Comparison of ENCODE assay signal across 1 cellular context in the genomic region with DNA sequence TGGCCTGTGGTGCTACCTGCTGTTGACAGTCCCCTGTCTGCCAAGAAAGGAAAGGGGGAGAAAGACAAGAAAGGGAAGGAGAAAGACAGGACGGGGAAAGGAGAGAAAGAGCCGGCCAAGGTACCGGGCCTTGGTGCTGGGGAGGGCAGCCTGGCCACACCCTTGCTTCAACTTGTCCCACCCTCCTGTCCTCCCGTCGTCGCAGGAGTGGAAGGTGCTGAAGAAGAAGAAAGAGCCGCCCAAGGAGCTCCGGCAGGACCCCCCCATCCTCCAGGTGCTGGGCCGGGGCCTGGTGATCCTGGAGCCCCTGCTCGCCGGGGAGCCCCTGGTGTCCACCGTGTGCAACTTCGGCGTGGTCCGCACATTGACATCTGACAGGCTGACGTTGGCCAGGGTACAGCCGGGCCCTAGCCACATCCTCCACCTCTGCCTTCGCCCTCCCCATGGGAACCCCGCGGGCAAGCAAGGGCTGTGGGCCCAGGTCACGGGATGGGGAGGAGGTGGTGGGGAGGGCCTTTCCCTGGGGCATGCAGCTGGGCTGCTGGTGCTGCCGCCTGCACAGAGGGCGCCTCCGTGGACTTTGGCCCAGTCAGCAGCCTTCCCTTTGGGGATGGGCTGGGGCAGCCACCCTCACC.
TF ChIP-seq lines count a peak whose summit lies in the region.

No MANE protein-coding gene starts in this region.

TF ChIP-seq in HCT116, 20 proteins besides CTCF, POLR2A, EP300 and RAD21:
- TF ChIP-seq ZFX (IDR thresholded peaks at IDR 0.05) = no peak
- TF ChIP-seq EZH2 (IDR thresholded peaks at IDR 0.05) = no peak
- TF ChIP-seq TCF7L2 (IDR thresholded peaks at IDR 0.05; ENCODE audit: borderline replicate concordance, extremely low read depth, insufficient read depth, insufficient read length) = no peak
- TF ChIP-seq, protein P1, sequence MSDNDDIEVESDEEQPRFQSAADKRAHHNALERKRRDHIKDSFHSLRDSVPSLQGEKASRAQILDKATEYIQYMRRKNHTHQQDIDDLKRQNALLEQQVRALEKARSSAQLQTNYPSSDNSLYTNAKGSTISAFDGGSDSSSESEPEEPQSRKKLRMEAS (IDR thresholded peaks at IDR 0.05) = no peak
- TF ChIP-seq, protein P2, sequence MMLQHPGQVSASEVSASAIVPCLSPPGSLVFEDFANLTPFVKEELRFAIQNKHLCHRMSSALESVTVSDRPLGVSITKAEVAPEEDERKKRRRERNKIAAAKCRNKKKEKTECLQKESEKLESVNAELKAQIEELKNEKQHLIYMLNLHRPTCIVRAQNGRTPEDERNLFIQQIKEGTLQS (IDR thresholded peaks at IDR 0.05) = no peak
- TF ChIP-seq FOSL1 (IDR thresholded peaks at IDR 0.05; ENCODE audit: low read depth) = no peak
- no peak for TF ChIP-seq SIN3A (IDR thresholded peaks at IDR 0.05; ENCODE audit: low read depth)
- TF ChIP-seq JUND (IDR thresholded peaks at IDR 0.05) = no peak
- TF ChIP-seq EGR1 (IDR thresholded peaks at IDR 0.05; ENCODE audit: low read depth) = no peak
- no peak for TF ChIP-seq SRF (IDR thresholded peaks at IDR 0.05; ENCODE audit: low read depth)
- no peak for TF ChIP-seq ELF1 (IDR thresholded peaks at IDR 0.05; ENCODE audit: borderline replicate concordance, low read depth)
- TF ChIP-seq CEBPB (IDR thresholded peaks at IDR 0.05; ENCODE audit: low read depth) = no peak
- TF ChIP-seq, protein P3, sequence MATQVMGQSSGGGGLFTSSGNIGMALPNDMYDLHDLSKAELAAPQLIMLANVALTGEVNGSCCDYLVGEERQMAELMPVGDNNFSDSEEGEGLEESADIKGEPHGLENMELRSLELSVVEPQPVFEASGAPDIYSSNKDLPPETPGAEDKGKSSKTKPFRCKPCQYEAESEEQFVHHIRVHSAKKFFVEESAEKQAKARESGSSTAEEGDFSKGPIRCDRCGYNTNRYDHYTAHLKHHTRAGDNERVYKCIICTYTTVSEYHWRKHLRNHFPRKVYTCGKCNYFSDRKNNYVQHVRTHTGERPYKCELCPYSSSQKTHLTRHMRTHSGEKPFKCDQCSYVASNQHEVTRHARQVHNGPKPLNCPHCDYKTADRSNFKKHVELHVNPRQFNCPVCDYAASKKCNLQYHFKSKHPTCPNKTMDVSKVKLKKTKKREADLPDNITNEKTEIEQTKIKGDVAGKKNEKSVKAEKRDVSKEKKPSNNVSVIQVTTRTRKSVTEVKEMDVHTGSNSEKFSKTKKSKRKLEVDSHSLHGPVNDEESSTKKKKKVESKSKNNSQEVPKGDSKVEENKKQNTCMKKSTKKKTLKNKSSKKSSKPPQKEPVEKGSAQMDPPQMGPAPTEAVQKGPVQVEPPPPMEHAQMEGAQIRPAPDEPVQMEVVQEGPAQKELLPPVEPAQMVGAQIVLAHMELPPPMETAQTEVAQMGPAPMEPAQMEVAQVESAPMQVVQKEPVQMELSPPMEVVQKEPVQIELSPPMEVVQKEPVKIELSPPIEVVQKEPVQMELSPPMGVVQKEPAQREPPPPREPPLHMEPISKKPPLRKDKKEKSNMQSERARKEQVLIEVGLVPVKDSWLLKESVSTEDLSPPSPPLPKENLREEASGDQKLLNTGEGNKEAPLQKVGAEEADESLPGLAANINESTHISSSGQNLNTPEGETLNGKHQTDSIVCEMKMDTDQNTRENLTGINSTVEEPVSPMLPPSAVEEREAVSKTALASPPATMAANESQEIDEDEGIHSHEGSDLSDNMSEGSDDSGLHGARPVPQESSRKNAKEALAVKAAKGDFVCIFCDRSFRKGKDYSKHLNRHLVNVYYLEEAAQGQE (IDR thresholded peaks at IDR 0.05; ENCODE audit: low read depth) = no peak
- no peak for TF ChIP-seq EZH2phosphoT487 (IDR thresholded peaks at IDR 0.05; ENCODE audit: borderline replicate concordance)
- TF ChIP-seq POLR2AphosphoS5 (IDR thresholded peaks at IDR 0.05; ENCODE audit: low read depth, low read length) = no peak
